ENCODE assay signal across 10 cellular contexts in the genomic region with DNA sequence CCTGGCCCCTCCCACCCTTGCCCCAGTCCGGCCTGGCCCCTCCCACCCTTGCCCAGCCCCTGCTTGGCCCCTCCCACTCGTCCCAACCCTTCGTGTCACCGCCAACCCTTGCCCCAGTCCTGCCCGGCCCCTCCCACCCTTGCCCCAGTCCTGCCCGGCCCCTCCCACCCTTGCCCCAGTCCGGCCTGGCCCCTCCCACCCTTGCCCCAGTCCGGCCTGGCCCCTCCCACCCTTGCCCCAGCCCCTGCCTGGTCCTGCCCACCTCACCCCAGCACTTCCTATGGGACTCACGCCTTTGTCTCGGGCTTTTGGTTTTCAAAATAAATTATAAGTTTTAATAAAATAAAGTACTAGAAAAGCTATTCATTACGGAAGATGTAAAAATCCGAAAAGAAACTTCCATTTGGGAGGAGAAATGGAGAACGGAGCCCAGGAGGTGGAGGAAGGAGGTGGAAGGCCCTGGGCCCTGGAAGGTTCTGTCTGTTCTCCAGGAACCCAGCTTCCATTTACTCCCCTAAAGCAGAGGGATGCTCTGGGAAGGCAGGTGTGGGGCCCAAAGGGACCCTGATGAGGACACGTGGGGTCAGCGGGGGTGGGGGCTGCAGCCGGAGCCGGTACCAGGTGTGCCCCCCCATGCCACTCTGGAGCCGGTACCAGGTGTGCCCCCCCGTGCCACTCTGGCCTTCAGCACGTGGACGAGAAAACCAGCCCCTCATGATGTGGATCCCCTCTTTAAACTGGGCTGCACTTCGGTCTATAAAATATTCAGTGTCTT. TPM values are rescaled to one million over a fixed set of nuclear protein-coding genes. Genes with fewer than 3 reads are reported as not detected.
DNase-seq lines count a peak whose midpoint lies in the region; ATAC-seq and TF ChIP-seq lines count a peak whose summit lies in the region.
"Had no signal": no experiment of that assay in that cellular context is flagged by ENCODE, and none has a peak within 500 bp of the region (broad histone marks: within the 10 kb centered on the region; RNA-seq: fewer than 3 reads in every experiment).

No MANE protein-coding gene starts in this region.

- H3K27ac ChIP-seq in esophagus (ENCODE audit: low read depth in 2 of 2, low read length in 1 of 2) (peak overlapping the region; percentile 82 to 89), skin epidermis (peak overlapping the region in 12 of 21 experiments; percentile 6 to 74 (median 52))

- peak; percentile 61 for DNase-seq in GM03348 (ENCODE audit: low spot score)
- DNase-seq in NB4 (ENCODE audit: low read depth) = peak; percentile 32
- DNase-seq in activated T-helper 2 cell treated with anti-CD3 and anti-CD28 coated beads, Interferon-gamma antibody, Interleukin-2, Interleukin-4, amounts not matched to agents 10 μg/mL and 5 μg/mL and 100 μg/mL, durations not matched to agents 14 hours and 24 hours and 36 hours (ENCODE audit: low spot score) = no peak
- DNase-seq: occipital lobe had no signal

- no peaks in the 10 kb centered on the region for H3K9me3 ChIP-seq in esophagus (ENCODE audit: control insufficient read depth in 2 of 2, insufficient read depth in 1 of 2, low read depth in 1 of 2, low read length in 1 of 2)

- H3K27me3 ChIP-seq in esophagus (ENCODE audit: control insufficient read depth in 1 of 2, insufficient read depth in 2 of 2, low read length in 2 of 2) = no peaks in the 10 kb centered on the region

- ATAC-seq in GM19324 (IDR thresholded peaks at IDR 0.05; ENCODE audit: low FRiP score, unreplicated experiment) = no peak
- no peak for ATAC-seq in GM21515 (IDR thresholded peaks at IDR 0.05; ENCODE audit: unreplicated experiment)
- ATAC-seq: T-helper 17 cell had no signal

- TF ChIP-seq CTCF in NB4 (IDR thresholded peaks at IDR 0.05; ENCODE audit: low read depth, low read length) = no peak

- peaks cover 16 to 31% of the 10 kb centered on the region in 2 donors for H3K4me1 ChIP-seq in esophagus (ENCODE audit: control insufficient read depth in 2 of 2, insufficient read depth in 2 of 2, low read length in 1 of 2)

- no peak for TF ChIP-seq POLR2A in NB4 (IDR thresholded peaks at IDR 0.05; ENCODE audit: extremely low read depth, insufficient read length)

- peaks cover 20% of the 10 kb centered on the region for H3K4me1 Mint-ChIP-seq in activated T-helper 2 cell treated with anti-CD3 and anti-CD28 coated beads, Interferon-gamma antibody, Interleukin-2, Interleukin-4, amounts not matched to agents 10 μg/mL and 5 μg/mL and 100 μg/mL, durations not matched to agents 14 hours and 24 hours and 36 hours (ENCODE audit: low read depth)

- H3K27ac Mint-ChIP-seq in activated T-helper 2 cell treated with anti-CD3 and anti-CD28 coated beads, Interferon-gamma antibody, Interleukin-2, Interleukin-4, amounts not matched to agents 10 μg/mL and 5 μg/mL and 100 μg/mL, durations not matched to agents 14 hours and 24 hours and 36 hours = no peak overlapping the region

- intact Hi-C loops in activated T-helper 2 cell treated with anti-CD3 and anti-CD28 coated beads, Interferon-gamma antibody, Interleukin-2, Interleukin-4, amounts not matched to agents 10 μg/mL and 5 μg/mL and 100 μg/mL, durations not matched to agents 14 hours and 24 hours and 36 hours (cut with micrococcal nuclease) = loop anchor here (5.0 kb wide), 2 partner anchors 142 to 287 kb away; partner anchors contain the start of gene STK32C

- H3K4me3 ChIP-seq in NB4 (ENCODE audit: low read depth, low read length) (no peak overlapping the region), esophagus (ENCODE audit: low read depth in 1 of 2, low read length in 2 of 2) (no peak overlapping the region), skin epidermis (no peak overlapping the region)
- H3K4me3 ChIP-seq: GM12878 had no signal

- no peak overlapping the region for H3K4me3 Mint-ChIP-seq in activated T-helper 2 cell treated with anti-CD3 and anti-CD28 coated beads, Interferon-gamma antibody, Interleukin-2, Interleukin-4, amounts not matched to agents 10 μg/mL and 5 μg/mL and 100 μg/mL, durations not matched to agents 14 hours and 24 hours and 36 hours (ENCODE audit: low read depth)
- H3K4me3 Mint-ChIP-seq: T-helper 17 cell had no signal

- H3K9me3 Mint-ChIP-seq in activated T-helper 2 cell treated with anti-CD3 and anti-CD28 coated beads, Interferon-gamma antibody, Interleukin-2, Interleukin-4, amounts not matched to agents 10 μg/mL and 5 μg/mL and 100 μg/mL, durations not matched to agents 14 hours and 24 hours and 36 hours = no peaks in the 10 kb centered on the region

- no peaks in the 10 kb centered on the region for H3K36me3 Mint-ChIP-seq in activated T-helper 2 cell treated with anti-CD3 and anti-CD28 coated beads, Interferon-gamma antibody, Interleukin-2, Interleukin-4, amounts not matched to agents 10 μg/mL and 5 μg/mL and 100 μg/mL, durations not matched to agents 14 hours and 24 hours and 36 hours (ENCODE audit: low read depth)

- WGBS in esophagus, 2 donors = 38 to 44% methylated on average over 20 to 22 of the region's 22 CpGs

- H3K36me3 ChIP-seq in esophagus (ENCODE audit: control insufficient read depth in 2 of 2, insufficient read depth in 2 of 2, low read length in 1 of 2) = no peaks in the 10 kb centered on the region

- no peaks in the 10 kb centered on the region for H3K27me3 Mint-ChIP-seq in activated T-helper 2 cell treated with anti-CD3 and anti-CD28 coated beads, Interferon-gamma antibody, Interleukin-2, Interleukin-4, amounts not matched to agents 10 μg/mL and 5 μg/mL and 100 μg/mL, durations not matched to agents 14 hours and 24 hours and 36 hours (ENCODE audit: low read depth)
- H3K27me3 Mint-ChIP-seq: T-helper 17 cell had no signal

RNA-seq across cellular contexts. Expression of gene PWWP2B, which starts 52.2 kb away (rescaled TPM):
- polyA plus RNA-seq in esophagus = 10 to 100 TPM; 17.6 to 33.4 TPM
- 3.8 TPM in 2 replicates for total RNA-seq in activated T-helper 2 cell treated with anti-CD3 and anti-CD28 coated beads, Interferon-gamma antibody, Interleukin-2, Interleukin-4, amounts not matched to agents 10 μg/mL and 5 μg/mL and 100 μg/mL, durations not matched to agents 14 hours and 24 hours and 36 hours
